In the genomic region with DNA sequence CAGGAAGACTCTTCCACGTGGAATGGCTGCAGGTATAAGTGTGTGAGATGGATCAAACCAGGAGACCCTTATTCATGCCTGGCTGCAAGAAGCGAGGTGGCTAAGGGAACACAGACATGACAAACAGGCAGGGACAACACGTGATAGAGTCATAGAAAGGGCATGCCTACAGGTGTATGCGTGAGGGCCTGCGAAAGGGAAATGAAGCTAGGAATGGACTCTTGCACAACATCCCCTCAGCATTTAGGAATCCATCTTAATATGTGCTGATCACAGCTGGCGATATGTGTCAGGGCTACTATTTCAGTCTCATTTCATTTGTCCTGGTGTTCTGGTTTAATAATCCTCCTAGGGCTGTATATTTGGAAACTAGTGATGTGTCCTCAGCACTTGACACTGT, we compare ENCODE assay signal across 2 cellular contexts.
A peak's percentile ranks its signal among the peaks of the same experiment; 100 is the strongest.
TF ChIP-seq lines count a peak whose summit lies in the region.

No MANE protein-coding gene starts in this region.

TF ChIP-seq in HepG2, 621 proteins besides CTCF, POLR2A, EP300 and RAD21:
- TF ChIP-seq CEBPB (IDR thresholded peaks at IDR 0.05; ENCODE audit: borderline replicate concordance, low read depth, low read length) (peak; percentile 50; the same call in 1 of the 2 replicates), ZNF790 (CRISPR knock-in tag; IDR thresholded peaks at IDR 0.05; ENCODE audit: borderline replicate concordance) (no peak)
TF ChIP-seq in HepG2: peak in this region for 1.

TF ChIP-seq in H1, 55 proteins besides CTCF, POLR2A, EP300 and RAD21:
- TF ChIP-seq YY1 (IDR thresholded peaks at IDR 0.05; ENCODE audit: low read depth, low read length): no peak
- TF ChIP-seq BCL11A (IDR thresholded peaks at IDR 0.05; ENCODE audit: low read depth in 2 of 2, low read length in 2 of 2): no peak
- TF ChIP-seq KDM4A (IDR thresholded peaks at IDR 0.05; ENCODE audit: low read depth, low read length, severe bottlenecking): no peak
- TF ChIP-seq RXRA (IDR thresholded peaks at IDR 0.05; ENCODE audit: insufficient read depth, low read depth, low read length): no peak
- TF ChIP-seq FOSL1 (IDR thresholded peaks at IDR 0.05; ENCODE audit: insufficient read depth, low read depth, low read length): no peak
- TF ChIP-seq BRCA1 (IDR thresholded peaks at IDR 0.05; ENCODE audit: low read depth, low read length): no peak
- no peak for TF ChIP-seq POLR2AphosphoS5 (IDR thresholded peaks at IDR 0.05; ENCODE audit: low read depth, low read length)
- TF ChIP-seq SUZ12 (IDR thresholded peaks at IDR 0.05; ENCODE audit: low read length): no peak
- TF ChIP-seq TAF1 (IDR thresholded peaks at IDR 0.05; ENCODE audit: low read depth, low read length): no peak
- no peak for TF ChIP-seq EGR1 (IDR thresholded peaks at IDR 0.05; ENCODE audit: borderline replicate concordance, low read depth, low read length)
- TF ChIP-seq TCF12 (IDR thresholded peaks at IDR 0.05; ENCODE audit: low read depth, low read length): no peak
- TF ChIP-seq TBP (IDR thresholded peaks at IDR 0.05; ENCODE audit: low read depth, low read length): no peak
TF ChIP-seq in H1: peak in this region for 0.
